Comparison of ENCODE assay signal across 17 cellular contexts in the genomic region with DNA sequence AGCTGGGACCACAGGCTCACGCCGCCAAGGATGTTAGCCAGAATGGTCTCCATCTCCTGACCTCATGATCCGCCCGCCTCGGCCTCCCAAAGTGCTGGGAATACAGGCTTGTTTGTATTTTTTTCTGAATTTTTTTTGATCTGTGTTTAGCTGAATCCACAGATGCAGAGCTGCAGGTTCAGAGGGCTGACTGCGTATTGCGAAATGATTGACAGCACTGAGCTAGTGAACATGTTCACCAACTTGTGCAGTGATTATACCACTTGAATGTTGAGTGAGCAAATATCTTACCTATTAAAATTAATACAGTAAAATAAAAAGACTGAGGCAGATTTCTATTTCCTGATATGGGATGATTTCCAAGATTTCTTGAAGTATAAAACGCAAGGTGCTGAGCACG.
DNase-seq lines count a peak whose midpoint lies in the region; ATAC-seq, FAIRE-seq and TF ChIP-seq lines count a peak whose summit lies in the region.
"Had no signal": no experiment of that assay in that cellular context is flagged by ENCODE, and none has a peak within 500 bp of the region (broad histone marks: within the 10 kb centered on the region; RNA-seq: fewer than 3 reads in every experiment).

No MANE protein-coding gene starts in this region.

- H4K91ac ChIP-seq in IMR-90 (ENCODE audit: insufficient read depth, low read depth, low read length) (no peak overlapping the region), trophoblast cell (ENCODE audit: low read depth, low read length) (peak overlapping the region; percentile 36)

- H3K14ac ChIP-seq in IMR-90 (replicated peaks; ENCODE audit: low read depth, low read length): no peak overlapping the region
- no peak overlapping the region for H3K14ac ChIP-seq in trophoblast cell (ENCODE audit: low read length)

- in situ Hi-C loops in IMR-90 (cut with MboI; ENCODE audit: low sequenced_read_pairs): no loop called here

- H3K27me3 Mint-ChIP-seq in brain: peaks cover 8% of the 10 kb centered on the region
- H3K27me3 Mint-ChIP-seq: CD4-positive, CD25-positive, alpha-beta regulatory T cell had no signal

- H3K9me3 Mint-ChIP-seq in brain: peaks cover 0 to 2% (median 0%) of the 10 kb centered on the region in 5 experiments
- H3K9me3 Mint-ChIP-seq: CD4-positive, CD25-positive, alpha-beta regulatory T cell had no signal

- H3K9me1 ChIP-seq in IMR-90 (ENCODE audit: insufficient read depth, low read length): no peaks in the 10 kb centered on the region

- intact Hi-C loops in IMR-90 (cut with micrococcal nuclease) (no loop called here), kidney (cut with DNase I) (no loop called here)

- TF ChIP-seq RAD21 in IMR-90 (IDR thresholded peaks at IDR 0.05; ENCODE audit: low read length): no peak

- TF ChIP-seq CTCF in IMR-90 (conservative IDR thresholded peaks at IDR 0.05; ENCODE audit: low read depth, low read length): no peak
- TF ChIP-seq CTCF in brain (conservative IDR thresholded peaks at IDR 0.05): no peak
- no peak for TF ChIP-seq CTCF in kidney (IDR thresholded peaks at IDR 0.05; ENCODE audit: borderline replicate concordance, extremely low read depth, insufficient read depth)

- ATAC-seq in IMR-90 (ENCODE audit: low read depth): no peak

- H3K4me3 Mint-ChIP-seq in brain: peak overlapping the region in 3 of 5 experiments; percentile 47 to 77 (median 74)
- H3K4me3 Mint-ChIP-seq: CD4-positive, CD25-positive, alpha-beta regulatory T cell had no signal

- H4K8ac ChIP-seq in IMR-90 (ENCODE audit: low read depth in 2 of 2, low read length in 2 of 2) (no peak overlapping the region), trophoblast cell (ENCODE audit: low read depth, low read length) (no peak overlapping the region)

- no peak for FAIRE-seq in kidney (lab: Jason Lieb, UNC)
- FAIRE-seq: RCC 7860 had no signal

- no peak overlapping the region for H4K12ac ChIP-seq in trophoblast cell (ENCODE audit: low read depth, low read length)

- H2BK12ac ChIP-seq in trophoblast cell (ENCODE audit: low read length): peak overlapping the region; percentile 25

- H3K4me1 ChIP-seq in IMR-90 (ENCODE audit: control insufficient read depth, insufficient read depth, low read length) (no peaks in the 10 kb centered on the region), kidney (ENCODE audit: control insufficient read depth in 1 of 2, insufficient read depth in 1 of 2, low read depth in 1 of 2, low read length in 2 of 2) (peaks cover 0 to 4% of the 10 kb centered on the region in 2 donors), trophoblast cell (ENCODE audit: control insufficient read depth in 1 of 2, insufficient read depth in 2 of 2, low read length in 2 of 2) (peaks cover 14 to 21% of the 10 kb centered on the region in 2 experiments)
- H3K4me1 ChIP-seq: Caco-2 had no signal

- no TSS peak for BruUV-seq in IMR-90 (replicated peaks; lab: Mats Ljungman, UMichigan)

- no peak overlapping the region for H3K9ac ChIP-seq in IMR-90 (ENCODE audit: low read depth, low read length)
- no peak overlapping the region for H3K9ac ChIP-seq in kidney (ENCODE audit: low read length in 2 of 2)
- no peak overlapping the region for H3K9ac ChIP-seq in trophoblast cell (ENCODE audit: low read length)
- H3K9ac ChIP-seq: SK-N-SH had no signal

- no peak overlapping the region for H3K27ac ChIP-seq in IMR-90 (ENCODE audit: insufficient read depth, low read length)
- no peak overlapping the region for H3K27ac ChIP-seq in kidney (ENCODE audit: low read depth in 2 of 2, low read length in 2 of 2)
- H3K27ac ChIP-seq in trophoblast cell (ENCODE audit: low read depth, low read length): no peak overlapping the region

- H3K4ac ChIP-seq in IMR-90 (ENCODE audit: low read depth, low read length): no peak overlapping the region
- no peak overlapping the region for H3K4ac ChIP-seq in trophoblast cell (ENCODE audit: low read depth, low read length)

- H3K36me3 ChIP-seq in IMR-90 (ENCODE audit: control insufficient read depth, insufficient read depth, low read length) (no peaks in the 10 kb centered on the region), kidney (ENCODE audit: control insufficient read depth in 1 of 2, insufficient read depth in 2 of 2, low read length in 2 of 2) (no peaks in the 10 kb centered on the region), trophoblast cell (ENCODE audit: control insufficient read depth in 1 of 2, insufficient read depth in 2 of 2, low read length in 2 of 2) (no peaks in the 10 kb centered on the region)

- DNase-seq in IMR-90 (no peak), kidney (peak; percentile 22), trophoblast cell (peak in 1 of 2 donors; percentile 15), DMS 273 treated with DMSO at 0.1 percent for 48 hours (lab: John Stamatoyannopoulos, UW) (no peak), kidney tubule cell (ENCODE audit: low spot score) (no peak)
- DNase-seq in activated CD4-positive, alpha-beta T cell treated with anti-CD3 and anti-CD28 coated beads, Interleukin-2, amount 50 U/mL, for 4 hours: no peak
- DNase-seq: AML-193; Caco-2; CD4-positive, CD25-positive, alpha-beta regulatory T cell; DMS53; NCI-H1105; NCI-H1694; NCI-H526 treated with DMSO at 0.1 percent for 48 hours; Right ventricle myocardium superior; SK-N-SH had no signal

- H3K36me3 Mint-ChIP-seq in brain: no peaks in the 10 kb centered on the region
- H3K36me3 Mint-ChIP-seq: CD4-positive, CD25-positive, alpha-beta regulatory T cell had no signal

- H3K79me2 ChIP-seq in trophoblast cell (ENCODE audit: control insufficient read depth, insufficient read depth, low read length, poor library complexity): no peaks in the 10 kb centered on the region

- H3K4me2 ChIP-seq in IMR-90 (ENCODE audit: low read depth, low read length) (no peak overlapping the region), trophoblast cell (ENCODE audit: low read length) (peak overlapping the region; percentile 55)
- H3K4me2 ChIP-seq: SK-N-SH had no signal

- no peaks in the 10 kb centered on the region for H4K20me1 ChIP-seq in IMR-90 (ENCODE audit: insufficient read depth, low read length)

- H2BK15ac ChIP-seq in IMR-90 (ENCODE audit: low read depth, low read length): no peak overlapping the region

- H3K9me3 ChIP-seq in IMR-90 (ENCODE audit: control insufficient read depth, insufficient read depth, low read length): peaks cover 11% of the 10 kb centered on the region
- no peaks in the 10 kb centered on the region for H3K9me3 ChIP-seq in kidney (ENCODE audit: control insufficient read depth in 1 of 2, low read length in 2 of 2)
- H3K9me3 ChIP-seq in trophoblast cell (ENCODE audit: insufficient read depth, low read depth, low read length): peaks cover 5% of the 10 kb centered on the region
- H3K9me3 ChIP-seq: Caco-2, SK-N-SH had no signal

- H3K4me3 ChIP-seq in IMR-90 (ENCODE audit: insufficient read depth, low read depth, low read length) (no peak overlapping the region), kidney (ENCODE audit: low read length in 2 of 2) (no peak overlapping the region), trophoblast cell (ENCODE audit: low read depth, low read length) (no peak overlapping the region)

- H2AFZ ChIP-seq in IMR-90 (replicated peaks; ENCODE audit: low read length, poor library complexity) (no peak overlapping the region), trophoblast cell (ENCODE audit: insufficient read depth, low read length, poor library complexity) (no peak overlapping the region)

- WGBS in IMR-90 (ENCODE audit: extremely low coverage in 2 of 2, insufficient read length in 1 of 2), 2 experiments: no CpG with 5 or more reads among the region's 9 CpGs
- WGBS in trophoblast cell (ENCODE audit: extremely low coverage, insufficient coverage, insufficient read length): no CpG with 5 or more reads among the region's 9 CpGs

- no peak overlapping the region for H2AK9ac ChIP-seq in IMR-90 (replicated peaks; ENCODE audit: low read depth, low read length, poor library complexity)

- H3K23ac ChIP-seq in IMR-90 (ENCODE audit: low read depth, low read length) (no peak overlapping the region), trophoblast cell (ENCODE audit: low read length) (no peak overlapping the region)

- H3K27ac Mint-ChIP-seq in brain: peak overlapping the region in 2 of 5 experiments; percentile 12 to 63
- H3K27ac Mint-ChIP-seq: CD4-positive, CD25-positive, alpha-beta regulatory T cell had no signal

- no peak overlapping the region for H2BK5ac ChIP-seq in IMR-90 (ENCODE audit: low read depth, low read length, poor library complexity, severe bottlenecking)
- H2BK5ac ChIP-seq in trophoblast cell (ENCODE audit: low read depth, low read length, poor library complexity): no peak overlapping the region

- H3K56ac ChIP-seq in IMR-90 (ENCODE audit: extremely low read depth, insufficient read depth, low read length): no peak overlapping the region

- POLR2A ChIA-PET in IMR-90 (lab: Charles Lee; ENCODE audit: unreplicated experiment): no interaction called here

- no peak overlapping the region for H2BK120ac ChIP-seq in IMR-90 (ENCODE audit: low read depth, low read length)
- H2BK120ac ChIP-seq in trophoblast cell (ENCODE audit: insufficient read depth, low read length, poor library complexity): no peak overlapping the region

- TF ChIP-seq POLR2A in IMR-90 (IDR thresholded peaks at IDR 0.05; ENCODE audit: low read depth, low read length): no peak

- H3K79me1 ChIP-seq in IMR-90 (ENCODE audit: low read depth in 1 of 2, low read length in 2 of 2) (no peaks in the 10 kb centered on the region), trophoblast cell (ENCODE audit: low read length) (peaks cover 6% of the 10 kb centered on the region)

- H2AK5ac ChIP-seq in IMR-90 (ENCODE audit: low read depth, low read length): no peak overlapping the region
- H2AK5ac ChIP-seq in trophoblast cell (ENCODE audit: low read length): no peak overlapping the region

- H3K18ac ChIP-seq in IMR-90 (ENCODE audit: low read depth, low read length) (no peak overlapping the region), trophoblast cell (ENCODE audit: low read length) (no peak overlapping the region)

- H4K5ac ChIP-seq in IMR-90 (ENCODE audit: low read depth, low read length): no peak overlapping the region

- peaks cover 58% of the 10 kb centered on the region for H3K4me1 Mint-ChIP-seq in brain

- dilution Hi-C loops in IMR-90 (cut with HindIII; ENCODE audit: low sequenced_read_pairs, unreplicated experiment): no loop called here

- H3K27me3 ChIP-seq in IMR-90 (ENCODE audit: control insufficient read depth, insufficient read depth, low read length) (no peaks in the 10 kb centered on the region), trophoblast cell (ENCODE audit: insufficient read depth, low read length) (no peaks in the 10 kb centered on the region)

- H2BK20ac ChIP-seq in IMR-90 (ENCODE audit: low read depth, low read length): no peak overlapping the region

- CTCF ChIA-PET in IMR-90 (lab: Yijun Ruan, JAX): no interaction called here

TF ChIP-seq in IMR-90, 13 proteins besides CTCF, POLR2A, EP300 and RAD21:
- TF ChIP-seq CEBPB (IDR thresholded peaks at IDR 0.05; ENCODE audit: low read depth, low read length) (peak; percentile 60), MXI1 (IDR thresholded peaks at IDR 0.05; ENCODE audit: borderline replicate concordance, low read depth, low read length) (no peak)
